1 cellular context compared by ENCODE assay signal in the genomic region with DNA sequence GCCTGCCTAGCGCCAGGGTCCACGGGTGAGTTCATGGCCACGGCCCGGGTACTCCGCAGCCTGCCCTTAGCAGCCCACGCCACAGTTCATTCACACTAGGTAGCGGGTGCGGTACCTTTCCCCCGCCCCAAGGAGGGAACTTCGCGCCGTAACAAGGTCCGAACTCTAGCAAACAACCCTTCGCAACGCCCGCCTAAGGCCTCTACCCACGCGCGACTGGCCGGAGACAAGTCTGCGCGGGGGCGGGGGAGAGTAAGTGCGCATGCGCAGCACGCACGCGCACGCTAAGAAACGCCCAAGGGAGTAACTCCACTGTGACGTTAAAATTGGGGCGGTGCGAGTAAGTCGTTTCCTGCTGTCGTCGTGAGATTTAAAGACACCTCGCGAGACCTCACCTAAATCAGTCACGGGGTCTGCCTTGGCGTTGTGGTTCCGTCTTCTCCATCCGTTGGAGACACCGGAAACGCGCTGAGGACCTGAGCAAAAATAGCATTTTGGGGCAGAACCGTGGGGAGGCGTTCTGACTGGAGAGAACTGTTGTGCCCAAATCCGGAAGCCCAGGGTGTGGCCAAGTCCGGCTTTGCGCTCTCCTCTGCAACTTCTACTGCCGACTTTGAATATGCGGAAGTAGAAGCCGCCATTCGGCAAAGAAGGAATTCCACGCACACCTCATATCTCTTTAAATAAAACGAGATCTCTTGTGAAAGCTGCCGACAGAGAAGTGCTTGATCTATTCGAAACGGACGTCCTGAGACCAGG.
TF ChIP-seq lines count a peak whose summit lies in the region.

A gene with protein sequence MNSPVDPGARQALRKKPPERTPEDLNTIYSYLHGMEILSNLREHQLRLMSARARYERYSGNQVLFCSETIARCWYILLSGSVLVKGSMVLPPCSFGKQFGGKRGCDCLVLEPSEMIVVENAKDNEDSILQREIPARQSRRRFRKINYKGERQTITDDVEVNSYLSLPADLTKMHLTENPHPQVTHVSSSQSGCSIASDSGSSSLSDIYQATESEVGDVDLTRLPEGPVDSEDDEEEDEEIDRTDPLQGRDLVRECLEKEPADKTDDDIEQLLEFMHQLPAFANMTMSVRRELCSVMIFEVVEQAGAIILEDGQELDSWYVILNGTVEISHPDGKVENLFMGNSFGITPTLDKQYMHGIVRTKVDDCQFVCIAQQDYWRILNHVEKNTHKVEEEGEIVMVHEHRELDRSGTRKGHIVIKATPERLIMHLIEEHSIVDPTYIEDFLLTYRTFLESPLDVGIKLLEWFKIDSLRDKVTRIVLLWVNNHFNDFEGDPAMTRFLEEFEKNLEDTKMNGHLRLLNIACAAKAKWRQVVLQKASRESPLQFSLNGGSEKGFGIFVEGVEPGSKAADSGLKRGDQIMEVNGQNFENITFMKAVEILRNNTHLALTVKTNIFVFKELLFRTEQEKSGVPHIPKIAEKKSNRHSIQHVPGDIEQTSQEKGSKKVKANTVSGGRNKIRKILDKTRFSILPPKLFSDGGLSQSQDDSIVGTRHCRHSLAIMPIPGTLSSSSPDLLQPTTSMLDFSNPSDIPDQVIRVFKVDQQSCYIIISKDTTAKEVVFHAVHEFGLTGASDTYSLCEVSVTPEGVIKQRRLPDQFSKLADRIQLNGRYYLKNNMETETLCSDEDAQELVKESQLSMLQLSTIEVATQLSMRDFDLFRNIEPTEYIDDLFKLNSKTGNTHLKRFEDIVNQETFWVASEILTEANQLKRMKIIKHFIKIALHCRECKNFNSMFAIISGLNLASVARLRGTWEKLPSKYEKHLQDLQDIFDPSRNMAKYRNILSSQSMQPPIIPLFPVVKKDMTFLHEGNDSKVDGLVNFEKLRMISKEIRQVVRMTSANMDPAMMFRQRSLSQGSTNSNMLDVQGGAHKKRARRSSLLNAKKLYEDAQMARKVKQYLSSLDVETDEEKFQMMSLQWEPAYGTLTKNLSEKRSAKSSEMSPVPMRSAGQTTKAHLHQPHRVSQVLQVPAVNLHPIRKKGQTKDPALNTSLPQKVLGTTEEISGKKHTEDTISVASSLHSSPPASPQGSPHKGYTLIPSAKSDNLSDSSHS (N-terminal part only) (minus strand): TSS at position 234 of the 759 bp plus-strand sequence. CDS start 199 bp downstream, at position 35.

TF ChIP-seq in K562, 482 proteins besides CTCF, POLR2A, EP300 and RAD21 (continued from another document and continues in another):
- TF ChIP-seq ZNF609 (CRISPR knock-in tag; IDR thresholded peaks at IDR 0.05; ENCODE audit: borderline replicate concordance) (0 out of 2 replicates have a peak, but pooled peaks have one; percentile 31), ZFP1 (CRISPR knock-in tag; IDR thresholded peaks at IDR 0.05) (no peak), HCFC1 (IDR thresholded peaks at IDR 0.05; ENCODE audit: low read depth, low read length) (peak; percentile 52; the same call in 1 of the 2 replicates), VEZF1 (CRISPR knock-in tag; IDR thresholded peaks at IDR 0.05) (peak; percentile 77), ETV1 (tag; conservative IDR thresholded peaks at IDR 0.05; ENCODE audit: low read depth) (peak; percentile 99), TCF7 (IDR thresholded peaks at IDR 0.05; ENCODE audit: borderline replicate concordance) (no peak), FOXP1 (CRISPR knock-in tag; IDR thresholded peaks at IDR 0.05) (peak; percentile 64; the same call in 1 of the 2 replicates), CREB1 (IDR thresholded peaks at IDR 0.05) (peak; percentile 74), CREB1 (CRISPR knock-in tag; IDR thresholded peaks at IDR 0.05) (peak; percentile 81), FOXK2 (conservative IDR thresholded peaks at IDR 0.05 in 1 of 2, IDR thresholded peaks at IDR 0.05 in 1 of 2; ENCODE audit: low read depth in 2 of 2) (peak; percentile 79 to 86), ZNF57 (CRISPR knock-in tag; IDR thresholded peaks at IDR 0.05) (no peak), HMG20A (CRISPR knock-in tag; conservative IDR thresholded peaks at IDR 0.05) (no peak), BRF1 (IDR thresholded peaks at IDR 0.05; ENCODE audit: borderline replicate concordance, extremely low read depth, insufficient read length) (no peak), ZNF431 (CRISPR knock-in tag; IDR thresholded peaks at IDR 0.05) (peak; percentile 45; the same call in 1 of the 2 replicates), ATF1 (CRISPR knock-in tag; IDR thresholded peaks at IDR 0.05) (no peak), ATF1 (tag; IDR thresholded peaks at IDR 0.05) (peak; percentile 93), XRCC5 (IDR thresholded peaks at IDR 0.05; ENCODE audit: low read depth, low read length) (no peak), E2F4 (CRISPR knock-in tag; IDR thresholded peaks at IDR 0.05; ENCODE audit: low read depth) (no peak), TEAD1 (CRISPR knock-in tag; IDR thresholded peaks at IDR 0.05) (peak; percentile 57 to 86; a peak in 2 of 4 replicates), HIVEP1 (CRISPR knock-in tag; IDR thresholded peaks at IDR 0.05) (no peak), TOE1 (IDR thresholded peaks at IDR 0.05; ENCODE audit: borderline replicate concordance) (peak; percentile 95), TOE1 (CRISPR knock-in tag; IDR thresholded peaks at IDR 0.05; ENCODE audit: borderline replicate concordance, low read depth) (no peak), LEF1 (IDR thresholded peaks at IDR 0.05) (0 out of 2 replicates have a peak, but pooled peaks have one; percentile 11), MYBL2 (IDR thresholded peaks at IDR 0.05; ENCODE audit: low read depth) (peak; percentile 88), MYBL2 (CRISPR knock-in tag; IDR thresholded peaks at IDR 0.05; ENCODE audit: borderline replicate concordance) (no peak)
- TF ChIP-seq, protein P1, sequence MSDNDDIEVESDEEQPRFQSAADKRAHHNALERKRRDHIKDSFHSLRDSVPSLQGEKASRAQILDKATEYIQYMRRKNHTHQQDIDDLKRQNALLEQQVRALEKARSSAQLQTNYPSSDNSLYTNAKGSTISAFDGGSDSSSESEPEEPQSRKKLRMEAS (CRISPR knock-in tag; IDR thresholded peaks at IDR 0.05), result peak; percentile 84
- TF ChIP-seq, protein P2, sequence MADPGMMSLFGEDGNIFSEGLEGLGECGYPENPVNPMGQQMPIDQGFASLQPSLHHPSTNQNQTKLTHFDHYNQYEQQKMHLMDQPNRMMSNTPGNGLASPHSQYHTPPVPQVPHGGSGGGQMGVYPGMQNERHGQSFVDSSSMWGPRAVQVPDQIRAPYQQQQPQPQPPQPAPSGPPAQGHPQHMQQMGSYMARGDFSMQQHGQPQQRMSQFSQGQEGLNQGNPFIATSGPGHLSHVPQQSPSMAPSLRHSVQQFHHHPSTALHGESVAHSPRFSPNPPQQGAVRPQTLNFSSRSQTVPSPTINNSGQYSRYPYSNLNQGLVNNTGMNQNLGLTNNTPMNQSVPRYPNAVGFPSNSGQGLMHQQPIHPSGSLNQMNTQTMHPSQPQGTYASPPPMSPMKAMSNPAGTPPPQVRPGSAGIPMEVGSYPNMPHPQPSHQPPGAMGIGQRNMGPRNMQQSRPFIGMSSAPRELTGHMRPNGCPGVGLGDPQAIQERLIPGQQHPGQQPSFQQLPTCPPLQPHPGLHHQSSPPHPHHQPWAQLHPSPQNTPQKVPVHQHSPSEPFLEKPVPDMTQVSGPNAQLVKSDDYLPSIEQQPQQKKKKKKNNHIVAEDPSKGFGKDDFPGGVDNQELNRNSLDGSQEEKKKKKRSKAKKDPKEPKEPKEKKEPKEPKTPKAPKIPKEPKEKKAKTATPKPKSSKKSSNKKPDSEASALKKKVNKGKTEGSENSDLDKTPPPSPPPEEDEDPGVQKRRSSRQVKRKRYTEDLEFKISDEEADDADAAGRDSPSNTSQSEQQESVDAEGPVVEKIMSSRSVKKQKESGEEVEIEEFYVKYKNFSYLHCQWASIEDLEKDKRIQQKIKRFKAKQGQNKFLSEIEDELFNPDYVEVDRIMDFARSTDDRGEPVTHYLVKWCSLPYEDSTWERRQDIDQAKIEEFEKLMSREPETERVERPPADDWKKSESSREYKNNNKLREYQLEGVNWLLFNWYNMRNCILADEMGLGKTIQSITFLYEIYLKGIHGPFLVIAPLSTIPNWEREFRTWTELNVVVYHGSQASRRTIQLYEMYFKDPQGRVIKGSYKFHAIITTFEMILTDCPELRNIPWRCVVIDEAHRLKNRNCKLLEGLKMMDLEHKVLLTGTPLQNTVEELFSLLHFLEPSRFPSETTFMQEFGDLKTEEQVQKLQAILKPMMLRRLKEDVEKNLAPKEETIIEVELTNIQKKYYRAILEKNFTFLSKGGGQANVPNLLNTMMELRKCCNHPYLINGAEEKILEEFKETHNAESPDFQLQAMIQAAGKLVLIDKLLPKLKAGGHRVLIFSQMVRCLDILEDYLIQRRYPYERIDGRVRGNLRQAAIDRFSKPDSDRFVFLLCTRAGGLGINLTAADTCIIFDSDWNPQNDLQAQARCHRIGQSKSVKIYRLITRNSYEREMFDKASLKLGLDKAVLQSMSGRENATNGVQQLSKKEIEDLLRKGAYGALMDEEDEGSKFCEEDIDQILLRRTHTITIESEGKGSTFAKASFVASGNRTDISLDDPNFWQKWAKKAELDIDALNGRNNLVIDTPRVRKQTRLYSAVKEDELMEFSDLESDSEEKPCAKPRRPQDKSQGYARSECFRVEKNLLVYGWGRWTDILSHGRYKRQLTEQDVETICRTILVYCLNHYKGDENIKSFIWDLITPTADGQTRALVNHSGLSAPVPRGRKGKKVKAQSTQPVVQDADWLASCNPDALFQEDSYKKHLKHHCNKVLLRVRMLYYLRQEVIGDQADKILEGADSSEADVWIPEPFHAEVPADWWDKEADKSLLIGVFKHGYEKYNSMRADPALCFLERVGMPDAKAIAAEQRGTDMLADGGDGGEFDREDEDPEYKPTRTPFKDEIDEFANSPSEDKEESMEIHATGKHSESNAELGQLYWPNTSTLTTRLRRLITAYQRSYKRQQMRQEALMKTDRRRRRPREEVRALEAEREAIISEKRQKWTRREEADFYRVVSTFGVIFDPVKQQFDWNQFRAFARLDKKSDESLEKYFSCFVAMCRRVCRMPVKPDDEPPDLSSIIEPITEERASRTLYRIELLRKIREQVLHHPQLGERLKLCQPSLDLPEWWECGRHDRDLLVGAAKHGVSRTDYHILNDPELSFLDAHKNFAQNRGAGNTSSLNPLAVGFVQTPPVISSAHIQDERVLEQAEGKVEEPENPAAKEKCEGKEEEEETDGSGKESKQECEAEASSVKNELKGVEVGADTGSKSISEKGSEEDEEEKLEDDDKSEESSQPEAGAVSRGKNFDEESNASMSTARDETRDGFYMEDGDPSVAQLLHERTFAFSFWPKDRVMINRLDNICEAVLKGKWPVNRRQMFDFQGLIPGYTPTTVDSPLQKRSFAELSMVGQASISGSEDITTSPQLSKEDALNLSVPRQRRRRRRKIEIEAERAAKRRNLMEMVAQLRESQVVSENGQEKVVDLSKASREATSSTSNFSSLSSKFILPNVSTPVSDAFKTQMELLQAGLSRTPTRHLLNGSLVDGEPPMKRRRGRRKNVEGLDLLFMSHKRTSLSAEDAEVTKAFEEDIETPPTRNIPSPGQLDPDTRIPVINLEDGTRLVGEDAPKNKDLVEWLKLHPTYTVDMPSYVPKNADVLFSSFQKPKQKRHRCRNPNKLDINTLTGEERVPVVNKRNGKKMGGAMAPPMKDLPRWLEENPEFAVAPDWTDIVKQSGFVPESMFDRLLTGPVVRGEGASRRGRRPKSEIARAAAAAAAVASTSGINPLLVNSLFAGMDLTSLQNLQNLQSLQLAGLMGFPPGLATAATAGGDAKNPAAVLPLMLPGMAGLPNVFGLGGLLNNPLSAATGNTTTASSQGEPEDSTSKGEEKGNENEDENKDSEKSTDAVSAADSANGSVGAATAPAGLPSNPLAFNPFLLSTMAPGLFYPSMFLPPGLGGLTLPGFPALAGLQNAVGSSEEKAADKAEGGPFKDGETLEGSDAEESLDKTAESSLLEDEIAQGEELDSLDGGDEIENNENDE (IDR thresholded peaks at IDR 0.05; ENCODE audit: low read depth, low read length), result no peak
